In the genomic region with DNA sequence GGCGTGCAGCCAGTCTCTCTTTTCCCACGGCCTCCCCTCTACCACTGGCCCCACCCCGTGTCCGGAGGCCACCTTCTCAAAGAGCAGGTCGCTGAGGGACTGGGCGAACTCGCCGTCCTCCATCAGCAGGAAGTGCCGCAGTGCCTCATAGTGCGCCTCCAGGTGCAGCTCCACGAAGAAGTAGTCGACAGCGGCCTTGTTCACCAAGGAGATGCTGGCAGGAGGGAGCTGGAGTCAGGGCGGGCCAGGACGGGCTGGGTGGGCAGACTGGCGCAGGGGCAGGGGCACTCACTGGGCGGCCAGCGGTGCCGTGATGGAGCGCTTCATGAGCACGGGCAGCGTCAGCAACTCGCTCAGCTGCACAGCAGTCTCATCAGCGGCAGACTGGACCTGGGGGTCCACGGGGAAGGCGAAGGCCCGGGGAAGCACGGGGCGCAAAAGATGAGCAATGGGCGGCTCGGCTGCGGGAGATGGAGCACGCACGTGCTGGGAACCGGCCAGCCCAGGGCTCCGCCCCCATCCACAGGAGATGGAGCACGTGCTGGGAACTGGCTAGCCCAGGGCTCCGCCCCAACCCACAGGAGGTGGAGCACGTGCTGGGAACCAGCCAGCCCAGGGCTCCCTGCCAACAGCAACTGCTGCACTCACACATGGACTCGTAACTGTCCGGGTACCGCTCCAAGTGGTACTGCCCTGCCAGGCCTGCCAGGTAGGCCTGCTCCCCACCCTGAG, we compare ENCODE assay signal across 8 cellular contexts. TPM values are rescaled to one million over a fixed set of nuclear protein-coding genes. Genes with fewer than 3 reads are reported as not detected.
DNase-seq lines count a peak whose midpoint lies in the region; ATAC-seq and TF ChIP-seq lines count a peak whose summit lies in the region.

No MANE protein-coding gene starts in this region.

- peaks cover 0 to 14% (median 4%) of the 10 kb centered on the region in 12 donors for H3K4me1 ChIP-seq in heart left ventricle
- H3K4me1 ChIP-seq in testis, result peaks cover 5% of the 10 kb centered on the region

- 62 to 83% (median 69%) methylated on average over 34 to 42 of the region's 42 CpGs for WGBS in heart left ventricle, 4 donors
- WGBS in testis, 2 donors, result 73 to 85% methylated on average over 35 to 42 of the region's 42 CpGs

- H3K9me3 Mint-ChIP-seq in stimulated activated naive CD8-positive, alpha-beta T cell treated with anti-CD3 and anti-CD28 coated beads, Interleukin-15, amount 100 ng/mL, for 72 hours, result no peaks in the 10 kb centered on the region
- no peaks in the 10 kb centered on the region for H3K9me3 Mint-ChIP-seq in activated naive CD4-positive, alpha-beta T cell treated with anti-CD3 and anti-CD28 coated beads for 36 hours

- peak; percentile 11 for ATAC-seq in stimulated activated naive CD8-positive, alpha-beta T cell treated with anti-CD3 and anti-CD28 coated beads, Interleukin-15, Interleukin-2, amounts not matched to agents 100 U/mL and 50 U/mL, for 24 hours
- ATAC-seq in stimulated activated naive CD8-positive, alpha-beta T cell treated with anti-CD3 and anti-CD28 coated beads, Interleukin-15, amount 100 ng/mL, for 72 hours, result no peak
- peak; percentile 73 to 89 (median 80) for ATAC-seq in heart left ventricle

- H3K36me3 ChIP-seq in heart left ventricle (peaks cover 5 to 94% (median 86%) of the 10 kb centered on the region in 9 donors), testis (ENCODE audit: low read depth, missing control alignments) (no peaks in the 10 kb centered on the region)

- H3K27me3 ChIP-seq in heart left ventricle (no peaks in the 10 kb centered on the region), testis (no peaks in the 10 kb centered on the region)

- TF ChIP-seq POLR2A in heart left ventricle (IDR thresholded peaks at IDR 0.05), result no peak
- no peak for TF ChIP-seq POLR2A in testis (IDR thresholded peaks at IDR 0.05)

- CTCF ChIA-PET in activated naive CD4-positive, alpha-beta T cell treated with anti-CD3 and anti-CD28 coated beads for 36 hours (lab: Charles Lee), result interaction anchor here (1.1 kb wide), 1 partner anchor 23 kb away, joined by 3 read pairs; no protein-coding TSS in a partner anchor

- H3K9me3 ChIP-seq in heart left ventricle (no peaks in the 10 kb centered on the region), testis (no peaks in the 10 kb centered on the region)

- H3K4me3 ChIP-seq in heart left ventricle (no peak overlapping the region), testis (no peak overlapping the region)

- intact Hi-C loops in heart left ventricle (cut with DNase I) (no loop called here), testis (cut with DNase I; ENCODE audit: low total_unique reads) (no loop called here)
- intact Hi-C loops in activated naive CD4-positive, alpha-beta T cell treated with anti-CD3 and anti-CD28 coated beads for 36 hours (cut with micrococcal nuclease), result no loop called here

- H3K27ac ChIP-seq in heart left ventricle (no peak overlapping the region), testis (no peak overlapping the region)

- TF ChIP-seq CTCF in heart left ventricle (IDR thresholded peaks at IDR 0.05) (no peak), testis (IDR thresholded peaks at IDR 0.05) (no peak)

- H3K27me3 Mint-ChIP-seq in stimulated activated naive CD8-positive, alpha-beta T cell treated with anti-CD3 and anti-CD28 coated beads, Interleukin-15, amount 100 ng/mL, for 72 hours, result no peaks in the 10 kb centered on the region
- no peaks in the 10 kb centered on the region for H3K27me3 Mint-ChIP-seq in activated naive CD4-positive, alpha-beta T cell treated with anti-CD3 and anti-CD28 coated beads for 36 hours (ENCODE audit: low read depth)

- H3K36me3 Mint-ChIP-seq in activated naive CD4-positive, alpha-beta T cell treated with anti-CD3 and anti-CD28 coated beads for 36 hours (ENCODE audit: low read depth), result peaks cover 22% of the 10 kb centered on the region

- no peak overlapping the region for H3K27ac Mint-ChIP-seq in stimulated activated naive CD8-positive, alpha-beta T cell treated with anti-CD3 and anti-CD28 coated beads, Interleukin-15, amount 100 ng/mL, for 72 hours
- H3K27ac Mint-ChIP-seq in activated naive CD4-positive, alpha-beta T cell treated with anti-CD3 and anti-CD28 coated beads for 36 hours, result no peak overlapping the region

- DNase-seq in stimulated activated naive CD8-positive, alpha-beta T cell treated with anti-CD3 and anti-CD28 coated beads, Interleukin-15, Interleukin-2, amounts not matched to agents 100 U/mL and 50 U/mL, for 24 hours, result no peak
- DNase-seq in stimulated activated naive CD8-positive, alpha-beta T cell treated with anti-CD3 and anti-CD28 coated beads, Interleukin-15, amount 100 ng/mL, for 72 hours, result no peak
- DNase-seq in T1000 (lab: John Stamatoyannopoulos, UW) (peak; percentile 78), heart left ventricle (peak; percentile 83 to 91 (median 89)), testis (peak; percentile 85), NCI-H510A (lab: John Stamatoyannopoulos, UW) (no peak)
- no peak for DNase-seq in activated naive CD4-positive, alpha-beta T cell treated with anti-CD3 and anti-CD28 coated beads for 36 hours
- DNase-seq in activated CD4-positive, CD25-positive, alpha-beta regulatory T cell (lab: John Stamatoyannopoulos, UW), result no peak

- H3K4me1 Mint-ChIP-seq in stimulated activated naive CD8-positive, alpha-beta T cell treated with anti-CD3 and anti-CD28 coated beads, Interleukin-15, amount 100 ng/mL, for 72 hours, result peaks cover 14% of the 10 kb centered on the region
- no peaks in the 10 kb centered on the region for H3K4me1 Mint-ChIP-seq in activated naive CD4-positive, alpha-beta T cell treated with anti-CD3 and anti-CD28 coated beads for 36 hours (ENCODE audit: low read depth)

- H3K4me3 Mint-ChIP-seq in stimulated activated naive CD8-positive, alpha-beta T cell treated with anti-CD3 and anti-CD28 coated beads, Interleukin-15, amount 100 ng/mL, for 72 hours, result no peak overlapping the region
- H3K4me3 Mint-ChIP-seq in activated naive CD4-positive, alpha-beta T cell treated with anti-CD3 and anti-CD28 coated beads for 36 hours, result no peak overlapping the region

RNA-seq across cellular contexts. Expression of gene SELENOO, which starts 18.4 kb away (rescaled TPM):
- total RNA-seq in heart left ventricle (10 to 100 TPM; 10.4 to 23.8 (median 12.8) TPM), testis (10 to 100 TPM; 57.9 to 66.8 TPM)
- polyA plus RNA-seq in heart left ventricle (10 to 100 TPM; 16.0 to 20.4 TPM), testis (ENCODE audit: insufficient read depth, low read depth, low replicate concordance) (20.8 TPM)
- total RNA-seq in activated naive CD4-positive, alpha-beta T cell treated with anti-CD3 and anti-CD28 coated beads for 36 hours, result 10 to 100 TPM; 16.5 to 16.7 TPM

RNA-seq across cellular contexts. Expression of gene TUBGCP6, which starts 25.7 kb away (rescaled TPM):
- 10 to 100 TPM; 14.1 to 28.8 (median 18.1) TPM for total RNA-seq in heart left ventricle
- polyA plus RNA-seq in heart left ventricle, result 10 to 100 TPM; 11.6 to 17.7 TPM
- 100 to 1,000 TPM; 136 to 143 TPM for total RNA-seq in testis
- 40.2 TPM for polyA plus RNA-seq in testis (ENCODE audit: insufficient read depth, low read depth, low replicate concordance)
- total RNA-seq in activated naive CD4-positive, alpha-beta T cell treated with anti-CD3 and anti-CD28 coated beads for 36 hours, result 10 to 100 TPM; 44.5 to 47.8 TPM

RNA-seq across cellular contexts. Expression of gene HDAC10, which starts 31.9 kb away (rescaled TPM):
- total RNA-seq in heart left ventricle, result 10 to 100 TPM in 6 of 9 donors, 1 to 10 TPM in 3; 6.8 to 22.4 (median 10.9) TPM
- polyA plus RNA-seq in heart left ventricle, result 1 to 10 TPM; 6.2 to 10.0 TPM
- 10 to 100 TPM; 32.1 to 33.1 TPM for total RNA-seq in testis
- 13.5 TPM for polyA plus RNA-seq in testis (ENCODE audit: insufficient read depth, low read depth, low replicate concordance)
- 10 to 100 TPM; 35.4 to 38.0 TPM for total RNA-seq in activated naive CD4-positive, alpha-beta T cell treated with anti-CD3 and anti-CD28 coated beads for 36 hours

RNA-seq across cellular contexts. Expression of gene TRABD, which starts 33.4 kb away (rescaled TPM):
- 10 to 100 TPM; 14.3 to 28.1 (median 17.5) TPM for total RNA-seq in heart left ventricle
- polyA plus RNA-seq in heart left ventricle, result 10 to 100 TPM; 25.8 to 32.9 TPM
- 10 to 100 TPM; 38.7 to 45.3 TPM for total RNA-seq in testis
- polyA plus RNA-seq in testis (ENCODE audit: insufficient read depth, low read depth, low replicate concordance), result 23.7 TPM
- 10 to 100 TPM; 61.0 to 62.8 TPM for total RNA-seq in activated naive CD4-positive, alpha-beta T cell treated with anti-CD3 and anti-CD28 coated beads for 36 hours

RNA-seq across cellular contexts. Expression of gene MAPK12, which starts 42.3 kb away (rescaled TPM):
- total RNA-seq in heart left ventricle (10 to 100 TPM; 12.2 to 18.0 (median 15.5) TPM), testis (10 to 100 TPM; 22.3 to 25.1 TPM)
- polyA plus RNA-seq in heart left ventricle (10 to 100 TPM; 11.6 to 17.9 TPM), testis (ENCODE audit: insufficient read depth, low read depth, low replicate concordance) (9.1 TPM)
- 10 to 100 TPM; 12.3 to 12.4 TPM for total RNA-seq in activated naive CD4-positive, alpha-beta T cell treated with anti-CD3 and anti-CD28 coated beads for 36 hours

Comparison
In these comparisons a context has a peak if more than half of its experiments do, and no peak if none do; other contexts are left out.
1. DNase-seq: peak in T1000 (single experiment), heart left ventricle (5 of 5) and testis (single experiment); none in stimulated activated naive CD8-positive, alpha-beta T cell treated with anti-CD3 and anti-CD28 coated beads, Interleukin-15, Interleukin-2, amounts not matched to agents 100 U/mL and 50 U/mL, for 24 hours (single experiment), stimulated activated naive CD8-positive, alpha-beta T cell treated with anti-CD3 and anti-CD28 coated beads, Interleukin-15, amount 100 ng/mL, for 72 hours (0 of 2), activated naive CD4-positive, alpha-beta T cell treated with anti-CD3 and anti-CD28 coated beads for 36 hours (single experiment), NCI-H510A (single experiment) and activated CD4-positive, CD25-positive, alpha-beta regulatory T cell (0 of 4).